ENCODE assay signal across 1 cellular context in the genomic region with DNA sequence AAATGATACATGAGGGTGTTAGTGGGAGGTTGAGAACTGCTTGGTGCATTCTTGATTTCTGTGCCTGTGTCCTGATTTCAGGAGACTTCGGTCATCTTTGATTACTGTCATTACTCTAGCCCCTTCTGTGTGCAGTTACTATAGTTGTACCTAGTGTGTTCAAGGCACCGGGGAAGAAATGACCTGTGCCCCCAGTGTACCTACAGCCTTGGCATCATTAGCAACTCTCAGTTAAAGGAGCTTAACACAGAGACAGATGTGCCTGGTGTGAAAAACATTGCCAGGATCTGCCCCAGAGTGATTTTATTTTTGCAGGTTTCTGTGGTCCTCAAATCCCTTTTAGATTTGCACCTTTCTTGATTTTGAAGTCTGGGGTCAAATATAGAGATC.
TF ChIP-seq lines count a peak whose summit lies in the region.

No MANE protein-coding gene starts in this region.

TF ChIP-seq in HepG2, 621 proteins besides CTCF, POLR2A, EP300 and RAD21 (continued from another document):
- TF ChIP-seq, protein P1, sequence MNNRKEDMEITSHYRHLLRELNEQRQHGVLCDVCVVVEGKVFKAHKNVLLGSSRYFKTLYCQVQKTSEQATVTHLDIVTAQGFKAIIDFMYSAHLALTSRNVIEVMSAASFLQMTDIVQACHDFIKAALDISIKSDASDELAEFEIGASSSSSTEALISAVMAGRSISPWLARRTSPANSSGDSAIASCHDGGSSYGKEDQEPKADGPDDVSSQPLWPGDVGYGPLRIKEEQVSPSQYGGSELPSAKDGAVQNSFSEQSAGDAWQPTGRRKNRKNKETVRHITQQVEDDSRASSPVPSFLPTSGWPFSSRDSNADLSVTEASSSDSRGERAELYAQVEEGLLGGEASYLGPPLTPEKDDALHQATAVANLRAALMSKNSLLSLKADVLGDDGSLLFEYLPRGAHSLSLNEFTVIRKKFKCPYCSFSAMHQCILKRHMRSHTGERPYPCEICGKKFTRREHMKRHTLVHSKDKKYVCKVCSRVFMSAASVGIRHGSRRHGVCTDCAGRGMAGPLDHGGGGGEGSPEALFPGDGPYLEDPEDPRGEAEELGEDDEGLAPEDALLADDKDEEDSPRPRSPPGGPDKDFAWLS (CRISPR knock-in tag; IDR thresholded peaks at IDR 0.05; ENCODE audit: borderline replicate concordance) = no peak
- TF ChIP-seq RBM22 (optimal IDR thresholded peaks at IDR 0.05; ENCODE audit: low read length) = no peak
- TF ChIP-seq ZMAT3 (CRISPR knock-in tag; conservative IDR thresholded peaks at IDR 0.05) = 0 out of 2 replicates have a peak, but pooled peaks have one; percentile 28
- 0 out of 2 replicates have a peak, but pooled peaks have one; percentile 10 for TF ChIP-seq ZNF605 (CRISPR knock-in tag; IDR thresholded peaks at IDR 0.05)
- TF ChIP-seq ZNF234 (CRISPR knock-in tag; conservative IDR thresholded peaks at IDR 0.05) = no peak
- no peak for TF ChIP-seq ZNF30 (CRISPR knock-in tag; IDR thresholded peaks at IDR 0.05)
- TF ChIP-seq THYN1 (CRISPR knock-in tag; IDR thresholded peaks at IDR 0.05; ENCODE audit: borderline replicate concordance, low read depth) = no peak
- TF ChIP-seq MTA1 (CRISPR knock-in tag; IDR thresholded peaks at IDR 0.05; ENCODE audit: borderline replicate concordance) = no peak
- TF ChIP-seq ZNF484 (CRISPR knock-in tag; IDR thresholded peaks at IDR 0.05; ENCODE audit: borderline replicate concordance, low read depth) = no peak
- TF ChIP-seq, protein P2, sequence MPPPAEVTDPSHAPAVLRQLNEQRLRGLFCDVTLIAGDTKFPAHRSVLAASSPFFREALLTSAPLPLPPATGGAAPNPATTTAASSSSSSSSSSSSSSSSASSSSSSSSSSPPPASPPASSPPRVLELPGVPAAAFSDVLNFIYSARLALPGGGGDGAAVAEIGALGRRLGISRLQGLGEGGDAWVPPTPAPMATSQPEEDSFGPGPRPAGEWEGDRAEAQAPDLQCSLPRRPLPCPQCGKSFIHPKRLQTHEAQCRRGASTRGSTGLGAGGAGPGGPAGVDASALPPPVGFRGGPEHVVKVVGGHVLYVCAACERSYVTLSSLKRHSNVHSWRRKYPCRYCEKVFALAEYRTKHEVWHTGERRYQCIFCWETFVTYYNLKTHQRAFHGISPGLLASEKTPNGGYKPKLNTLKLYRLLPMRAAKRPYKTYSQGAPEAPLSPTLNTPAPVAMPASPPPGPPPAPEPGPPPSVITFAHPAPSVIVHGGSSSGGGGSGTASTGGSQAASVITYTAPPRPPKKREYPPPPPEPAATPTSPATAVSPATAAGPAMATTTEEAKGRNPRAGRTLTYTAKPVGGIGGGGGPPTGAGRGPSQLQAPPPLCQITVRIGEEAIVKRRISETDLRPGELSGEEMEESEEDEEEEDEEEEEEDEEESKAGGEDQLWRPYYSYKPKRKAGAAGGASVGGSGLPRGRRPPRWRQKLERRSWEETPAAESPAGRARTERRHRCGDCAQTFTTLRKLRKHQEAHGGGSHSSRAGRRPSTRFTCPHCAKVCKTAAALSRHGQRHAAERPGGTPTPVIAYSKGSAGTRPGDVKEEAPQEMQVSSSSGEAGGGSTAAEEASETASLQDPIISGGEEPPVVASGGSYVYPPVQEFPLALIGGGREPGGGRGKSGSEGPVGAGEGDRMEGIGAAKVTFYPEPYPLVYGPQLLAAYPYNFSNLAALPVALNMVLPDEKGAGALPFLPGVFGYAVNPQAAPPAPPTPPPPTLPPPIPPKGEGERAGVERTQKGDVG (CRISPR knock-in tag; IDR thresholded peaks at IDR 0.05; ENCODE audit: borderline replicate concordance) = no peak
- TF ChIP-seq PHB2 (IDR thresholded peaks at IDR 0.05; ENCODE audit: partially characterized antibody) = no peak
- TF ChIP-seq, protein P3, sequence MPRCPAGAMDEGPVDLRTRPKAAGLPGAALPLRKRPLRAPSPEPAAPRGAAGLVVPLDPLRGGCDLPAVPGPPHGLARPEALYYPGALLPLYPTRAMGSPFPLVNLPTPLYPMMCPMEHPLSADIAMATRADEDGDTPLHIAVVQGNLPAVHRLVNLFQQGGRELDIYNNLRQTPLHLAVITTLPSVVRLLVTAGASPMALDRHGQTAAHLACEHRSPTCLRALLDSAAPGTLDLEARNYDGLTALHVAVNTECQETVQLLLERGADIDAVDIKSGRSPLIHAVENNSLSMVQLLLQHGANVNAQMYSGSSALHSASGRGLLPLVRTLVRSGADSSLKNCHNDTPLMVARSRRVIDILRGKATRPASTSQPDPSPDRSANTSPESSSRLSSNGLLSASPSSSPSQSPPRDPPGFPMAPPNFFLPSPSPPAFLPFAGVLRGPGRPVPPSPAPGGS (CRISPR knock-in tag; IDR thresholded peaks at IDR 0.05) = no peak
- no peak for TF ChIP-seq MAZ (IDR thresholded peaks at IDR 0.05; ENCODE audit: borderline replicate concordance, low read depth, low read length)
- peak; percentile 34; the same call in 1 of the 2 replicates for TF ChIP-seq MAZ (CRISPR knock-in tag; IDR thresholded peaks at IDR 0.05; ENCODE audit: low read depth)
- TF ChIP-seq, protein P4, sequence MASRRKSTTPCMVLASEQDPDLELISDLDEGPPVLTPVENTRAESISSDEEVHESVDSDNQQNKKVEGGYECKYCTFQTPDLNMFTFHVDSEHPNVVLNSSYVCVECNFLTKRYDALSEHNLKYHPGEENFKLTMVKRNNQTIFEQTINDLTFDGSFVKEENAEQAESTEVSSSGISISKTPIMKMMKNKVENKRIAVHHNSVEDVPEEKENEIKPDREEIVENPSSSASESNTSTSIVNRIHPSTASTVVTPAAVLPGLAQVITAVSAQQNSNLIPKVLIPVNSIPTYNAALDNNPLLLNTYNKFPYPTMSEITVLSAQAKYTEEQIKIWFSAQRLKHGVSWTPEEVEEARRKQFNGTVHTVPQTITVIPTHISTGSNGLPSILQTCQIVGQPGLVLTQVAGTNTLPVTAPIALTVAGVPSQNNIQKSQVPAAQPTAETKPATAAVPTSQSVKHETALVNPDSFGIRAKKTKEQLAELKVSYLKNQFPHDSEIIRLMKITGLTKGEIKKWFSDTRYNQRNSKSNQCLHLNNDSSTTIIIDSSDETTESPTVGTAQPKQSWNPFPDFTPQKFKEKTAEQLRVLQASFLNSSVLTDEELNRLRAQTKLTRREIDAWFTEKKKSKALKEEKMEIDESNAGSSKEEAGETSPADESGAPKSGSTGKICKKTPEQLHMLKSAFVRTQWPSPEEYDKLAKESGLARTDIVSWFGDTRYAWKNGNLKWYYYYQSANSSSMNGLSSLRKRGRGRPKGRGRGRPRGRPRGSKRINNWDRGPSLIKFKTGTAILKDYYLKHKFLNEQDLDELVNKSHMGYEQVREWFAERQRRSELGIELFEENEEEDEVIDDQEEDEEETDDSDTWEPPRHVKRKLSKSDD (CRISPR knock-in tag; IDR thresholded peaks at IDR 0.05; ENCODE audit: low read depth) = no peak
- no peak for TF ChIP-seq SP140L (CRISPR knock-in tag; IDR thresholded peaks at IDR 0.05; ENCODE audit: borderline replicate concordance)
- TF ChIP-seq, protein P5, sequence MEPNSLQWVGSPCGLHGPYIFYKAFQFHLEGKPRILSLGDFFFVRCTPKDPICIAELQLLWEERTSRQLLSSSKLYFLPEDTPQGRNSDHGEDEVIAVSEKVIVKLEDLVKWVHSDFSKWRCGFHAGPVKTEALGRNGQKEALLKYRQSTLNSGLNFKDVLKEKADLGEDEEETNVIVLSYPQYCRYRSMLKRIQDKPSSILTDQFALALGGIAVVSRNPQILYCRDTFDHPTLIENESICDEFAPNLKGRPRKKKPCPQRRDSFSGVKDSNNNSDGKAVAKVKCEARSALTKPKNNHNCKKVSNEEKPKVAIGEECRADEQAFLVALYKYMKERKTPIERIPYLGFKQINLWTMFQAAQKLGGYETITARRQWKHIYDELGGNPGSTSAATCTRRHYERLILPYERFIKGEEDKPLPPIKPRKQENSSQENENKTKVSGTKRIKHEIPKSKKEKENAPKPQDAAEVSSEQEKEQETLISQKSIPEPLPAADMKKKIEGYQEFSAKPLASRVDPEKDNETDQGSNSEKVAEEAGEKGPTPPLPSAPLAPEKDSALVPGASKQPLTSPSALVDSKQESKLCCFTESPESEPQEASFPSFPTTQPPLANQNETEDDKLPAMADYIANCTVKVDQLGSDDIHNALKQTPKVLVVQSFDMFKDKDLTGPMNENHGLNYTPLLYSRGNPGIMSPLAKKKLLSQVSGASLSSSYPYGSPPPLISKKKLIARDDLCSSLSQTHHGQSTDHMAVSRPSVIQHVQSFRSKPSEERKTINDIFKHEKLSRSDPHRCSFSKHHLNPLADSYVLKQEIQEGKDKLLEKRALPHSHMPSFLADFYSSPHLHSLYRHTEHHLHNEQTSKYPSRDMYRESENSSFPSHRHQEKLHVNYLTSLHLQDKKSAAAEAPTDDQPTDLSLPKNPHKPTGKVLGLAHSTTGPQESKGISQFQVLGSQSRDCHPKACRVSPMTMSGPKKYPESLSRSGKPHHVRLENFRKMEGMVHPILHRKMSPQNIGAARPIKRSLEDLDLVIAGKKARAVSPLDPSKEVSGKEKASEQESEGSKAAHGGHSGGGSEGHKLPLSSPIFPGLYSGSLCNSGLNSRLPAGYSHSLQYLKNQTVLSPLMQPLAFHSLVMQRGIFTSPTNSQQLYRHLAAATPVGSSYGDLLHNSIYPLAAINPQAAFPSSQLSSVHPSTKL (CRISPR knock-in tag; IDR thresholded peaks at IDR 0.05) = no peak
- no peak for TF ChIP-seq ZNF550 (CRISPR knock-in tag; IDR thresholded peaks at IDR 0.05; ENCODE audit: borderline replicate concordance)
- TF ChIP-seq ZBTB3 (CRISPR knock-in tag; IDR thresholded peaks at IDR 0.05; ENCODE audit: borderline replicate concordance, low read depth) = no peak
- no peak for TF ChIP-seq ZNF713 (CRISPR knock-in tag; IDR thresholded peaks at IDR 0.05)
TF ChIP-seq in HepG2: peak in this region for 4.
